In genomic region chr3:153161138-153161713, GRCh38 we compare ENCODE assay signal across 1 cellular context.
TF ChIP-seq lines count a peak whose summit lies in the region.

No MANE protein-coding gene starts in this region.

TF ChIP-seq in K562, 482 proteins besides CTCF, POLR2A, EP300 and RAD21 (continued from another document and continues in another):
- TF ChIP-seq CEBPZ (IDR thresholded peaks at IDR 0.05; ENCODE audit: borderline replicate concordance, low read depth, low read length), result no peak
- no peak for TF ChIP-seq ZNF518B (CRISPR knock-in tag; IDR thresholded peaks at IDR 0.05)
- no peak for TF ChIP-seq ZNF584 (CRISPR knock-in tag; IDR thresholded peaks at IDR 0.05; ENCODE audit: low read depth)
- no peak for TF ChIP-seq ZKSCAN3 (CRISPR knock-in tag; IDR thresholded peaks at IDR 0.05)
- no peak for TF ChIP-seq TRIM28 (IDR thresholded peaks at IDR 0.05)
- TF ChIP-seq ZBED1 (IDR thresholded peaks at IDR 0.05), result no peak
- no peak for TF ChIP-seq JUNB (CRISPR knock-in tag; conservative IDR thresholded peaks at IDR 0.05)
- TF ChIP-seq ZNF263 (CRISPR knock-in tag; IDR thresholded peaks at IDR 0.05; ENCODE audit: borderline replicate concordance), result no peak
- no peak for TF ChIP-seq THAP7 (CRISPR knock-in tag; IDR thresholded peaks at IDR 0.05)
- peak; percentile 55 for TF ChIP-seq TAF1 (IDR thresholded peaks at IDR 0.05; ENCODE audit: control insufficient read depth, extremely low read depth, insufficient read depth, low read length, severe bottlenecking)
- no peak for TF ChIP-seq EHMT2 (IDR thresholded peaks at IDR 0.05)
- no peak for TF ChIP-seq GMEB1 (CRISPR knock-in tag; IDR thresholded peaks at IDR 0.05)
- no peak for TF ChIP-seq IFI16 (CRISPR knock-in tag; IDR thresholded peaks at IDR 0.05)
- no peak for TF ChIP-seq NKRF (IDR thresholded peaks at IDR 0.05; ENCODE audit: borderline replicate concordance)
- no peak for TF ChIP-seq NFXL1 (CRISPR knock-in tag; IDR thresholded peaks at IDR 0.05)
- TF ChIP-seq HDAC1 (IDR thresholded peaks at IDR 0.05), result 0 out of 4 replicates have a peak, but pooled peaks of 1 of the 2 experiments have one; percentile 2
- TF ChIP-seq ATF4 (CRISPR knock-in tag; IDR thresholded peaks at IDR 0.05), result no peak
- no peak for TF ChIP-seq BDP1 (IDR thresholded peaks at IDR 0.05; ENCODE audit: insufficient read depth, insufficient read length)
- TF ChIP-seq ZNF324 (CRISPR knock-in tag; IDR thresholded peaks at IDR 0.05), result no peak
- no peak for TF ChIP-seq ZNF780A (CRISPR knock-in tag; IDR thresholded peaks at IDR 0.05)
- no peak for TF ChIP-seq BCL6 (CRISPR knock-in tag; IDR thresholded peaks at IDR 0.05)
- TF ChIP-seq TGIF2 (CRISPR knock-in tag; IDR thresholded peaks at IDR 0.05), result no peak
- no peak for TF ChIP-seq ATF3 (IDR thresholded peaks at IDR 0.05)
- no peak; the same call in 1 of the 2 replicates for TF ChIP-seq ATF3 (CRISPR knock-in tag; conservative IDR thresholded peaks at IDR 0.05)
- no peak for TF ChIP-seq SMARCB1 (IDR thresholded peaks at IDR 0.05; ENCODE audit: insufficient read length, low read depth)
- TF ChIP-seq IRF2 (CRISPR knock-in tag; IDR thresholded peaks at IDR 0.05), result no peak
- TF ChIP-seq PCBP1 (IDR thresholded peaks at IDR 0.05; ENCODE audit: low read depth, low read length, poor library complexity, severe bottlenecking), result no peak
- no peak for TF ChIP-seq ZNF121 (CRISPR knock-in tag; conservative IDR thresholded peaks at IDR 0.05)
- TF ChIP-seq ARHGAP35 (IDR thresholded peaks at IDR 0.05; ENCODE audit: partially characterized antibody), result no peak
- TF ChIP-seq HNRNPH1 (optimal IDR thresholded peaks at IDR 0.05; ENCODE audit: low read depth, low read length), result no peak
- 0 out of 2 replicates have a peak, but pooled peaks have one; percentile 65 for TF ChIP-seq FOXJ2 (tag; IDR thresholded peaks at IDR 0.05)
- no peak for TF ChIP-seq EWSR1 (IDR thresholded peaks at IDR 0.05; ENCODE audit: borderline replicate concordance, low read depth, partially characterized antibody)
- TF ChIP-seq ZNF197 (CRISPR knock-in tag; IDR thresholded peaks at IDR 0.05; ENCODE audit: low read depth), result no peak
- TF ChIP-seq ZKSCAN1 (IDR thresholded peaks at IDR 0.05; ENCODE audit: low read depth, low read length), result no peak
- TF ChIP-seq PATZ1 (CRISPR knock-in tag; IDR thresholded peaks at IDR 0.05; ENCODE audit: borderline replicate concordance), result no peak
- TF ChIP-seq TRIM24 (IDR thresholded peaks at IDR 0.05), result no peak
- TF ChIP-seq MYC (IDR thresholded peaks at IDR 0.05; ENCODE audit: low read depth, low read length), result peak; percentile 35; the same call in 1 of the 2 replicates
- TF ChIP-seq MYC (CRISPR knock-in tag; IDR thresholded peaks at IDR 0.05; ENCODE audit: borderline replicate concordance, low read depth), result no peak
- no peak for TF ChIP-seq RUNX1 (IDR thresholded peaks at IDR 0.05; ENCODE audit: low read depth)
- TF ChIP-seq SMARCE1 (IDR thresholded peaks at IDR 0.05), result no peak
- no peak for TF ChIP-seq ZNF212 (CRISPR knock-in tag; IDR thresholded peaks at IDR 0.05)
- no peak for TF ChIP-seq RB1 (IDR thresholded peaks at IDR 0.05; ENCODE audit: low read depth)
- 0 out of 2 replicates have a peak, but pooled peaks have one; percentile 9 for TF ChIP-seq GABPA (tag; conservative IDR thresholded peaks at IDR 0.05; ENCODE audit: low read depth)
- TF ChIP-seq ZNF76 (CRISPR knock-in tag; IDR thresholded peaks at IDR 0.05; ENCODE audit: borderline replicate concordance), result no peak
- no peak for TF ChIP-seq TFE3 (CRISPR knock-in tag; IDR thresholded peaks at IDR 0.05)
- no peak for TF ChIP-seq BMI1 (IDR thresholded peaks at IDR 0.05; ENCODE audit: low read length)
- no peak for TF ChIP-seq MNT (conservative IDR thresholded peaks at IDR 0.05)
- TF ChIP-seq ZNF146 (CRISPR knock-in tag; IDR thresholded peaks at IDR 0.05; ENCODE audit: unreplicated experiment), result no peak
- TF ChIP-seq ZNF766 (CRISPR knock-in tag; conservative IDR thresholded peaks at IDR 0.05), result 0 out of 2 replicates have a peak, but pooled peaks have one; percentile 63
- no peak for TF ChIP-seq CEBPB (tag; IDR thresholded peaks at IDR 0.05)
- TF ChIP-seq SMARCA4 (IDR thresholded peaks at IDR 0.05), result no peak
